Comparison of ENCODE assay signal across 16 cellular contexts in genomic region chr5:158811921-158812320, GRCh38.
DNase-seq lines count a peak whose midpoint lies in the region; ATAC-seq and TF ChIP-seq lines count a peak whose summit lies in the region.
"Had no signal": no experiment of that assay in that cellular context is flagged by ENCODE, and none has a peak within 500 bp of the region (broad histone marks: within the 10 kb centered on the region; RNA-seq: fewer than 3 reads in every experiment).

No MANE protein-coding gene starts in this region.

- peak overlapping the region; percentile 74 for H3K27ac Mint-ChIP-seq in activated T-cell treated with anti-CD3 and anti-CD28 coated beads, Interleukin-2, amount 50 U/mL, for 24 hours
- H3K27ac Mint-ChIP-seq in GM23338: no peak overlapping the region
- H3K27ac Mint-ChIP-seq in activated CD8-positive, alpha-beta T cell treated with anti-CD3 and anti-CD28 coated beads, Interleukin-2, amount 10 ng/mL, durations not matched to agents 7 days and 5 days: peak overlapping the region; percentile 81
- no peak overlapping the region for H3K27ac Mint-ChIP-seq in neural progenitor cell
- H3K27ac Mint-ChIP-seq: stimulated activated effector memory CD8-positive, alpha-beta T cell treated with anti-CD3 and anti-CD28 coated beads, Interleukin-12 subunit alpha, Interleukin-12 subunit beta, amount 100 ng/mL, for 72 hours had no signal

- H3K79me2 ChIP-seq in GM23338 (replicated peaks; ENCODE audit: insufficient read depth) (no peaks in the 10 kb centered on the region), neural progenitor cell (ENCODE audit: low read depth) (no peaks in the 10 kb centered on the region)

- H2AFZ ChIP-seq in GM23338 (peak overlapping the region; percentile 94; the same call in 1 of the 2 replicates), neural progenitor cell (replicated peaks) (peak overlapping the region; percentile 55)

- ATAC-seq in activated T-cell treated with anti-CD3 and anti-CD28 coated beads, Interleukin-2, amount 50 U/mL, for 4 hours: no peak
- ATAC-seq in GM23338 (no peak), GM18502 (IDR thresholded peaks at IDR 0.05; ENCODE audit: poor library complexity, unreplicated experiment) (no peak)
- no peak for ATAC-seq in activated CD8-positive, alpha-beta T cell treated with anti-CD3 and anti-CD28 coated beads, Interleukin-2, amount 10 ng/mL, durations not matched to agents 7 days and 5 days
- ATAC-seq: Panc1; stimulated activated effector memory CD8-positive, alpha-beta T cell treated with anti-CD3 and anti-CD28 coated beads, Interleukin-12 subunit alpha, Interleukin-12 subunit beta, amount 100 ng/mL, for 72 hours had no signal

- CTCF ChIA-PET in activated CD8-positive, alpha-beta T cell treated with anti-CD3 and anti-CD28 coated beads, Interleukin-2, amount 10 ng/mL, durations not matched to agents 7 days and 5 days (lab: Charles Lee): interaction anchor here (1.5 to 3.8 kb wide), 2 partner anchors 116 to 737 kb away, joined by 4 to 11 read pairs; no protein-coding TSS in a partner anchor

- H3K4me3 Mint-ChIP-seq in activated T-cell treated with anti-CD3 and anti-CD28 coated beads, Interleukin-2, amount 50 U/mL, for 24 hours: peak overlapping the region; percentile 26
- H3K4me3 Mint-ChIP-seq in activated T-cell treated with anti-CD3 and anti-CD28 coated beads, Interleukin-2, amount 50 U/mL, for 4 hours: no peak overlapping the region
- H3K4me3 Mint-ChIP-seq in GM23338: no peak overlapping the region
- H3K4me3 Mint-ChIP-seq in activated CD8-positive, alpha-beta T cell treated with anti-CD3 and anti-CD28 coated beads, Interleukin-2, amount 10 ng/mL, durations not matched to agents 7 days and 5 days: no peak overlapping the region
- H3K4me3 Mint-ChIP-seq in neural progenitor cell: no peak overlapping the region
- H3K4me3 Mint-ChIP-seq: stimulated activated effector memory CD8-positive, alpha-beta T cell treated with anti-CD3 and anti-CD28 coated beads, Interleukin-12 subunit alpha, Interleukin-12 subunit beta, amount 100 ng/mL, for 72 hours had no signal

- no peaks in the 10 kb centered on the region for H3K36me3 Mint-ChIP-seq in activated T-cell treated with anti-CD3 and anti-CD28 coated beads, Interleukin-2, amount 50 U/mL, for 24 hours (ENCODE audit: low read depth)
- H3K36me3 Mint-ChIP-seq in activated T-cell treated with anti-CD3 and anti-CD28 coated beads, Interleukin-2, amount 50 U/mL, for 4 hours (ENCODE audit: insufficient read depth): peaks cover 1% of the 10 kb centered on the region
- no peaks in the 10 kb centered on the region for H3K36me3 Mint-ChIP-seq in GM23338 (ENCODE audit: low read depth)
- peaks cover 16% of the 10 kb centered on the region for H3K36me3 Mint-ChIP-seq in activated CD8-positive, alpha-beta T cell treated with anti-CD3 and anti-CD28 coated beads, Interleukin-2, amount 10 ng/mL, durations not matched to agents 7 days and 5 days (ENCODE audit: low read depth)
- no peaks in the 10 kb centered on the region for H3K36me3 Mint-ChIP-seq in neural progenitor cell
- H3K36me3 Mint-ChIP-seq: stimulated activated effector memory CD8-positive, alpha-beta T cell treated with anti-CD3 and anti-CD28 coated beads, Interleukin-12 subunit alpha, Interleukin-12 subunit beta, amount 100 ng/mL, for 72 hours had no signal

- H3K27me3 ChIP-seq in GM23338 (ENCODE audit: insufficient read depth) (no peaks in the 10 kb centered on the region), neural progenitor cell (no peaks in the 10 kb centered on the region)
- no peaks in the 10 kb centered on the region for H3K27me3 ChIP-seq in effector memory CD4-positive, alpha-beta T cell (replicated peaks; ENCODE audit: control insufficient read depth, insufficient read depth, low read length, poor library complexity, severe bottlenecking)
- H3K27me3 ChIP-seq: ovary had no signal

- H3K4me3 ChIP-seq in GM23338 (no peak overlapping the region), neural progenitor cell (no peak overlapping the region)
- no peak overlapping the region for H3K4me3 ChIP-seq in effector memory CD4-positive, alpha-beta T cell (ENCODE audit: insufficient read depth, low read depth, low read length, poor library complexity, severe bottlenecking)
- H3K4me3 ChIP-seq: ovary had no signal

- H3K9me3 Mint-ChIP-seq in activated T-cell treated with anti-CD3 and anti-CD28 coated beads, Interleukin-2, amount 50 U/mL, for 24 hours: peaks cover 8% of the 10 kb centered on the region
- H3K9me3 Mint-ChIP-seq in activated T-cell treated with anti-CD3 and anti-CD28 coated beads, Interleukin-2, amount 50 U/mL, for 4 hours: peaks cover 4% of the 10 kb centered on the region
- H3K9me3 Mint-ChIP-seq in GM23338 (peaks cover 3% of the 10 kb centered on the region; the same call in 2 of the 3 replicates), neural progenitor cell (no peaks in the 10 kb centered on the region)
- H3K9me3 Mint-ChIP-seq in activated CD8-positive, alpha-beta T cell treated with anti-CD3 and anti-CD28 coated beads, Interleukin-2, amount 10 ng/mL, durations not matched to agents 7 days and 5 days (ENCODE audit: insufficient read depth): peaks cover 9% of the 10 kb centered on the region
- H3K9me3 Mint-ChIP-seq: stimulated activated effector memory CD8-positive, alpha-beta T cell treated with anti-CD3 and anti-CD28 coated beads, Interleukin-12 subunit alpha, Interleukin-12 subunit beta, amount 100 ng/mL, for 72 hours had no signal

- peaks cover 2% of the 10 kb centered on the region for H3K27me3 Mint-ChIP-seq in activated T-cell treated with anti-CD3 and anti-CD28 coated beads, Interleukin-2, amount 50 U/mL, for 24 hours
- no peaks in the 10 kb centered on the region for H3K27me3 Mint-ChIP-seq in activated T-cell treated with anti-CD3 and anti-CD28 coated beads, Interleukin-2, amount 50 U/mL, for 4 hours (ENCODE audit: low read depth)
- H3K27me3 Mint-ChIP-seq in GM23338 (ENCODE audit: insufficient read depth, low read depth, poor library complexity) (no peaks in the 10 kb centered on the region), neural progenitor cell (ENCODE audit: insufficient read depth, low read depth) (no peaks in the 10 kb centered on the region)
- H3K27me3 Mint-ChIP-seq in activated CD8-positive, alpha-beta T cell treated with anti-CD3 and anti-CD28 coated beads, Interleukin-2, amount 10 ng/mL, durations not matched to agents 7 days and 5 days (ENCODE audit: low read depth): peaks cover 4% of the 10 kb centered on the region

- H3K36me3 ChIP-seq in GM23338 (ENCODE audit: insufficient read depth): no peaks in the 10 kb centered on the region
- H3K36me3 ChIP-seq in neural progenitor cell: no peaks in the 10 kb centered on the region
- no peaks in the 10 kb centered on the region for H3K36me3 ChIP-seq in effector memory CD4-positive, alpha-beta T cell (ENCODE audit: control insufficient read depth, insufficient read depth, low read length)
- H3K36me3 ChIP-seq: ovary had no signal

- H3K9me2 ChIP-seq in GM23338 (ENCODE audit: insufficient read depth): no peaks in the 10 kb centered on the region

- TF ChIP-seq CTCF in GM23338 (conservative IDR thresholded peaks at IDR 0.05; ENCODE audit: low read depth in 2 of 2) (no peak), neural progenitor cell (IDR thresholded peaks at IDR 0.05) (no peak)

- H3K27ac ChIP-seq in GM23338 (ENCODE audit: low read depth): no peak overlapping the region
- no peak overlapping the region for H3K27ac ChIP-seq in neural progenitor cell
- no peak overlapping the region for H3K27ac ChIP-seq in effector memory CD4-positive, alpha-beta T cell (ENCODE audit: insufficient read depth, low read length, poor library complexity, severe bottlenecking)
- H3K27ac ChIP-seq: ovary had no signal

- POLR2A ChIA-PET in activated CD8-positive, alpha-beta T cell treated with anti-CD3 and anti-CD28 coated beads, Interleukin-2, amount 10 ng/mL, durations not matched to agents 7 days and 5 days (lab: Charles Lee): interaction anchor here (0.7 kb wide), 1 partner anchor 10 kb away, joined by 3 read pairs; no protein-coding TSS in a partner anchor

- no peaks in the 10 kb centered on the region for H4K20me1 ChIP-seq in GM23338 (replicated peaks; ENCODE audit: insufficient read depth)
- no peaks in the 10 kb centered on the region for H4K20me1 ChIP-seq in neural progenitor cell (ENCODE audit: low read depth)

- H3K4me2 ChIP-seq in GM23338 (peak overlapping the region; percentile 54; the same call in 1 of the 2 replicates), neural progenitor cell (no peak overlapping the region)

- H3K4me1 ChIP-seq in GM23338 (ENCODE audit: insufficient read depth): peaks cover 18% of the 10 kb centered on the region
- H3K4me1 ChIP-seq in neural progenitor cell: no peaks in the 10 kb centered on the region
- no peaks in the 10 kb centered on the region for H3K4me1 ChIP-seq in effector memory CD4-positive, alpha-beta T cell (ENCODE audit: control insufficient read depth, insufficient read depth, low read length, poor library complexity, severe bottlenecking)

- H3K9ac ChIP-seq in neural progenitor cell: no peak overlapping the region

- DNase-seq in activated T-cell treated with anti-CD3 and anti-CD28 coated beads, Interleukin-2, amount 50 U/mL, for 24 hours: no peak
- no peak for DNase-seq in activated T-cell treated with anti-CD3 and anti-CD28 coated beads, Interleukin-2, amount 50 U/mL, for 4 hours
- DNase-seq in GM23338 (ENCODE audit: low spot score) (no peak), neural progenitor cell (ENCODE audit: low spot score) (no peak), 8988T (no peak)
- DNase-seq in activated CD8-positive, alpha-beta T cell treated with anti-CD3 and anti-CD28 coated beads, Interleukin-2, amount 10 ng/mL, durations not matched to agents 7 days and 5 days: no peak
- DNase-seq in effector memory CD4-positive, alpha-beta T cell: no peak
- DNase-seq: ACHN, COR-L47, NCI-H146, NCI-H446, small intestine had no signal

- H3F3A ChIP-seq in GM23338 (replicated peaks; ENCODE audit: low read depth) (no peaks in the 10 kb centered on the region), neural progenitor cell (ENCODE audit: low read depth) (no peaks in the 10 kb centered on the region)

- H3K4me1 Mint-ChIP-seq in activated T-cell treated with anti-CD3 and anti-CD28 coated beads, Interleukin-2, amount 50 U/mL, for 24 hours (ENCODE audit: low read depth): peaks cover 49% of the 10 kb centered on the region
- peaks cover 31% of the 10 kb centered on the region for H3K4me1 Mint-ChIP-seq in activated T-cell treated with anti-CD3 and anti-CD28 coated beads, Interleukin-2, amount 50 U/mL, for 4 hours (ENCODE audit: low read depth)
- H3K4me1 Mint-ChIP-seq in GM23338 (peaks cover 30% of the 10 kb centered on the region), neural progenitor cell (peaks cover 28% of the 10 kb centered on the region)
- peaks cover 40% of the 10 kb centered on the region for H3K4me1 Mint-ChIP-seq in activated CD8-positive, alpha-beta T cell treated with anti-CD3 and anti-CD28 coated beads, Interleukin-2, amount 10 ng/mL, durations not matched to agents 7 days and 5 days (ENCODE audit: low read depth)

- H3K9me3 ChIP-seq in neural progenitor cell (ENCODE audit: low read depth): no peaks in the 10 kb centered on the region
- no peaks in the 10 kb centered on the region for H3K9me3 ChIP-seq in effector memory CD4-positive, alpha-beta T cell (ENCODE audit: control insufficient read depth, low read length)
- H3K9me3 ChIP-seq: ovary had no signal

TF ChIP-seq in GM23338, 12 proteins besides CTCF, POLR2A, EP300 and RAD21 (continues in another document):
- no peak for TF ChIP-seq CREB1 (CRISPR knock-in tag; IDR thresholded peaks at IDR 0.05; ENCODE audit: low read depth)
- TF ChIP-seq STAT1 (IDR thresholded peaks at IDR 0.05; ENCODE audit: unreplicated experiment): no peak

Comparison
In these comparisons a context has a peak if more than half of its experiments do, and no peak if none do; other contexts are left out.
1. H3K27ac Mint-ChIP-seq: peak in activated T-cell treated with anti-CD3 and anti-CD28 coated beads, Interleukin-2, amount 50 U/mL, for 24 hours (single experiment) and activated CD8-positive, alpha-beta T cell treated with anti-CD3 and anti-CD28 coated beads, Interleukin-2, amount 10 ng/mL, durations not matched to agents 7 days and 5 days (single experiment); none in GM23338 (single experiment) and neural progenitor cell (single experiment).